ENCODE assay signal across 8 cellular contexts in genomic region chr10:124530215-124530665, GRCh38.
A peak's percentile ranks its signal among the peaks of the same experiment; 100 is the strongest.
DNase-seq lines count a peak whose midpoint lies in the region; ATAC-seq and TF ChIP-seq lines count a peak whose summit lies in the region.

No MANE protein-coding gene starts in this region.

- 21% methylated on average over 9 of the region's 18 CpGs; no CpG with 5 or more reads in 1 of the 2 experiments for WGBS in IMR-90 (ENCODE audit: extremely low coverage in 2 of 2, insufficient read length in 1 of 2), 2 experiments

- no peak overlapping the region for H3K4ac ChIP-seq in IMR-90 (ENCODE audit: low read depth, low read length)

- H3K4me2 ChIP-seq in IMR-90 (ENCODE audit: low read depth, low read length), result no peak overlapping the region

- H3K9ac ChIP-seq in IMR-90 (ENCODE audit: low read depth, low read length), result no peak overlapping the region

- no peak overlapping the region for H3K27ac Mint-ChIP-seq in osteocyte (ENCODE audit: unreplicated experiment)

- CTCF ChIA-PET in IMR-90 (lab: Yijun Ruan, JAX), result interaction anchor here (0.6 to 1.9 kb wide), 6 partner anchors 9 to 339 kb away, joined by 3 to 12 read pairs (median 4); no protein-coding TSS in a partner anchor

- no peaks in the 10 kb centered on the region for H3K36me3 Mint-ChIP-seq in osteocyte (ENCODE audit: unreplicated experiment)

- peak; percentile 98 for TF ChIP-seq RAD21 in IMR-90 (IDR thresholded peaks at IDR 0.05; ENCODE audit: low read length)

- intact Hi-C loops in IMR-90 (cut with micrococcal nuclease), result loop anchor here (1.0 to 10.0 kb wide), 4 partner anchors 211 to 455 kb away; partner anchors contain the start of gene EEF1AKMT2

- H3K27me3 Mint-ChIP-seq in osteocyte (ENCODE audit: unreplicated experiment), result no peaks in the 10 kb centered on the region

- H2AFZ ChIP-seq in IMR-90 (replicated peaks; ENCODE audit: low read length, poor library complexity), result peak overlapping the region; percentile 87

- POLR2A ChIA-PET in IMR-90 (lab: Charles Lee; ENCODE audit: unreplicated experiment), result no interaction called here

- no peak overlapping the region; the same call in 1 of the 2 replicates for H4K91ac ChIP-seq in IMR-90 (ENCODE audit: insufficient read depth, low read depth, low read length)

- no peak overlapping the region for H4K5ac ChIP-seq in IMR-90 (ENCODE audit: low read depth, low read length)

- H2AK5ac ChIP-seq in IMR-90 (ENCODE audit: low read depth, low read length), result no peak overlapping the region

- H3K27ac ChIP-seq in IMR-90 (ENCODE audit: insufficient read depth, low read length), result no peak overlapping the region
- no peak overlapping the region for H3K27ac ChIP-seq in foreskin keratinocyte
- no peak overlapping the region for H3K27ac ChIP-seq in thoracic aorta

- H3K56ac ChIP-seq in IMR-90 (ENCODE audit: extremely low read depth, insufficient read depth, low read length), result no peak overlapping the region

- H3K9me1 ChIP-seq in IMR-90 (ENCODE audit: insufficient read depth, low read length), result no peaks in the 10 kb centered on the region

- H3K36me3 ChIP-seq in IMR-90 (ENCODE audit: control insufficient read depth, insufficient read depth, low read length) (no peaks in the 10 kb centered on the region), thoracic aorta (no peaks in the 10 kb centered on the region)

- DNase-seq in Daoy (ENCODE audit: low read depth) (peak; percentile 83), IMR-90 (peak; percentile 74), SHP77 (lab: John Stamatoyannopoulos, UW) (peak; percentile 75), foreskin keratinocyte (peak; percentile 14 to 59), osteocyte (ENCODE audit: extremely low spot score, unreplicated experiment) (peak; percentile 95), thoracic aorta (ENCODE audit: low spot score) (peak; percentile 63)
- peak; percentile 95 for DNase-seq in activated effector memory CD4-positive, alpha-beta T cell treated with anti-CD3 and anti-CD28 coated beads, Interleukin-2, amount 50 U/mL, for 16 hours

- ATAC-seq in GM21529 (IDR thresholded peaks at IDR 0.05; ENCODE audit: unreplicated experiment), result peak; percentile 92
- ATAC-seq in IMR-90 (ENCODE audit: low read depth), result peak; percentile 99
- peak; percentile 90 for ATAC-seq in foreskin keratinocyte
- ATAC-seq in thoracic aorta (ENCODE audit: insufficient number of reproducible peaks, low FRiP score, low read depth), result peak; percentile 12

- H2AK9ac ChIP-seq in IMR-90 (replicated peaks; ENCODE audit: low read depth, low read length, poor library complexity), result peak overlapping the region; percentile 45

- no peak overlapping the region for H2BK5ac ChIP-seq in IMR-90 (ENCODE audit: low read depth, low read length, poor library complexity, severe bottlenecking)

- no peak overlapping the region for H3K18ac ChIP-seq in IMR-90 (ENCODE audit: low read depth, low read length)

- H3K27me3 ChIP-seq in IMR-90 (ENCODE audit: control insufficient read depth, insufficient read depth, low read length) (no peaks in the 10 kb centered on the region), foreskin keratinocyte (no peaks in the 10 kb centered on the region), thoracic aorta (replicated peaks; ENCODE audit: insufficient read depth) (no peaks in the 10 kb centered on the region)

- no peak for TF ChIP-seq POLR2A in IMR-90 (IDR thresholded peaks at IDR 0.05; ENCODE audit: low read depth, low read length)

- H3K9me3 ChIP-seq in IMR-90 (ENCODE audit: control insufficient read depth, insufficient read depth, low read length), result no peaks in the 10 kb centered on the region
- no peaks in the 10 kb centered on the region for H3K9me3 ChIP-seq in thoracic aorta

- peaks cover 3% of the 10 kb centered on the region for H3K4me1 Mint-ChIP-seq in osteocyte (ENCODE audit: unreplicated experiment)

- no peak overlapping the region; a peak in 1 of 4 replicates for H4K8ac ChIP-seq in IMR-90 (ENCODE audit: low read depth in 2 of 2, low read length in 2 of 2)

- H3K9me3 Mint-ChIP-seq in osteocyte (ENCODE audit: unreplicated experiment), result no peaks in the 10 kb centered on the region

- in situ Hi-C loops in IMR-90 (cut with MboI; ENCODE audit: low sequenced_read_pairs), result loop anchor here (25.0 kb wide), 1 partner anchor 457 kb away; no protein-coding TSS in a partner anchor

- no peak overlapping the region for H2BK20ac ChIP-seq in IMR-90 (ENCODE audit: low read depth, low read length)

- dilution Hi-C loops in IMR-90 (cut with HindIII; ENCODE audit: low sequenced_read_pairs, unreplicated experiment), result no loop called here

- peak; percentile 96 for TF ChIP-seq CTCF in IMR-90 (conservative IDR thresholded peaks at IDR 0.05; ENCODE audit: low read depth, low read length)
- TF ChIP-seq CTCF in foreskin keratinocyte (conservative IDR thresholded peaks at IDR 0.05), result peak; percentile 95
- peak; percentile 93 for TF ChIP-seq CTCF in osteocyte (IDR thresholded peaks at IDR 0.05)
- TF ChIP-seq CTCF in thoracic aorta (IDR thresholded peaks at IDR 0.05), result peak; percentile 86

- no peak overlapping the region for H3K4me3 Mint-ChIP-seq in osteocyte (ENCODE audit: unreplicated experiment)

- H2BK15ac ChIP-seq in IMR-90 (ENCODE audit: low read depth, low read length), result no peak overlapping the region

- H3K14ac ChIP-seq in IMR-90 (replicated peaks; ENCODE audit: low read depth, low read length), result no peak overlapping the region

- no peaks in the 10 kb centered on the region for H4K20me1 ChIP-seq in IMR-90 (ENCODE audit: insufficient read depth, low read length)

- H3K4me3 ChIP-seq in IMR-90 (ENCODE audit: insufficient read depth, low read depth, low read length) (no peak overlapping the region), thoracic aorta (no peak overlapping the region)

- H3K4me1 ChIP-seq in IMR-90 (ENCODE audit: control insufficient read depth, insufficient read depth, low read length) (no peaks in the 10 kb centered on the region), foreskin keratinocyte (no peaks in the 10 kb centered on the region), thoracic aorta (ENCODE audit: control insufficient read depth in 1 of 2, low read depth in 2 of 2) (peaks cover 0 to 7% of the 10 kb centered on the region in 2 donors)

- H3K79me1 ChIP-seq in IMR-90 (ENCODE audit: low read depth in 1 of 2, low read length in 2 of 2), result no peaks in the 10 kb centered on the region

- no peak overlapping the region for H2BK120ac ChIP-seq in IMR-90 (ENCODE audit: low read depth, low read length)

- BruUV-seq in IMR-90 (replicated peaks; lab: Mats Ljungman, UMichigan), result no TSS peak

- H3K23ac ChIP-seq in IMR-90 (ENCODE audit: low read depth, low read length), result no peak overlapping the region

TF ChIP-seq in IMR-90, 13 proteins besides CTCF, POLR2A, EP300 and RAD21:
- TF ChIP-seq CHD1 (IDR thresholded peaks at IDR 0.05; ENCODE audit: low read depth, low read length) (no peak), MXI1 (IDR thresholded peaks at IDR 0.05; ENCODE audit: borderline replicate concordance, low read depth, low read length) (peak; percentile 91), MAZ (IDR thresholded peaks at IDR 0.05; ENCODE audit: borderline replicate concordance, low read depth, low read length) (peak; percentile 90), MAFK (IDR thresholded peaks at IDR 0.05; ENCODE audit: low read depth, low read length) (no peak), CEBPB (IDR thresholded peaks at IDR 0.05; ENCODE audit: low read depth, low read length) (no peak), SMC3 (IDR thresholded peaks at IDR 0.05; ENCODE audit: low read depth, low read length) (peak; percentile 94), ELK1 (IDR thresholded peaks at IDR 0.05; ENCODE audit: borderline replicate concordance, low read depth, low read length) (no peak), RCOR1 (IDR thresholded peaks at IDR 0.05; ENCODE audit: insufficient replicate concordance, low read length) (no peak), USF2 (IDR thresholded peaks at IDR 0.05; ENCODE audit: low read depth, low read length) (peak; percentile 73; the same call in 1 of the 2 replicates), RFX5 (IDR thresholded peaks at IDR 0.05; ENCODE audit: low read depth, low read length) (no peak), NFE2L2 (IDR thresholded peaks at IDR 0.05; ENCODE audit: low read depth, low read length) (no peak), FOS (IDR thresholded peaks at IDR 0.05; ENCODE audit: low read depth, low read length) (no peak), BHLHE40 (IDR thresholded peaks at IDR 0.05; ENCODE audit: low read depth, low read length) (peak; percentile 37; the same call in 1 of the 2 replicates)

Comparison
In these comparisons a context has a peak if more than half of its experiments do, and no peak if none do; other contexts are left out.
1. DNase-seq: peak in every context shown above with its lines; median percentile 95 in activated effector memory CD4-positive, alpha-beta T cell treated with anti-CD3 and anti-CD28 coated beads, Interleukin-2, amount 50 U/mL, for 16 hours; 95 in osteocyte; 83 in Daoy; 75 in SHP77; 74 in IMR-90; 63 in thoracic aorta; 36 in foreskin keratinocyte.
2. ATAC-seq: peak in every context shown above with its lines; median percentile 99 in IMR-90; 92 in GM21529; 90 in foreskin keratinocyte; 12 in thoracic aorta.